2 cellular contexts compared by ENCODE assay signal in the genomic region with DNA sequence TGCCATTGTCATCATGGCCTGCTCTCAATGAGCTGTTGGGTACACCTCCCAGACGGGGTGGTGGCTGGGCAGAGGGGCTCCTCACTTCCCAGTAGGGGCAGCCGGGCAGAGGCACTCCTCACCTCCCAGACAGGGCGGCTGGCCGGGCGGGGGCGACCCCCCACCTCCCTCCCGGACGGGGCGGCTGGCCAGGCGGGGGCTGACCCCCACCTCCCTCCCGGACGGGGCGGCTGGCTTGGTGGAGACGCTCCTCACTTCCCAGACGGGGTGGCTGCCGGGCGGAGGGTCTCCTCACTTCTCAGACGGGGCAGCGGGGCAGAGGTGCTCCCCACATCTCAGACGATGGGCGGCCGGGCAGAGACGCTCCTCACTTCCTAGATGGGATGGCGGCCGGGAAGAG. TPM values are rescaled to one million over a fixed set of nuclear protein-coding genes. Genes with fewer than 3 reads are reported as not detected.
"Had no signal": no experiment of that assay in that cellular context is flagged by ENCODE, and none has a peak within 500 bp of the region (broad histone marks: within the 10 kb centered on the region; RNA-seq: fewer than 3 reads in every experiment).

No MANE protein-coding gene starts in this region.

RNA-seq across cellular contexts. Expression of a gene that starts 18.0 kb away (rescaled TPM):
- total RNA-seq: GM23248, H4 had no signal
- polyA plus RNA-seq: GM23248 had no signal
